In the genomic region with DNA sequence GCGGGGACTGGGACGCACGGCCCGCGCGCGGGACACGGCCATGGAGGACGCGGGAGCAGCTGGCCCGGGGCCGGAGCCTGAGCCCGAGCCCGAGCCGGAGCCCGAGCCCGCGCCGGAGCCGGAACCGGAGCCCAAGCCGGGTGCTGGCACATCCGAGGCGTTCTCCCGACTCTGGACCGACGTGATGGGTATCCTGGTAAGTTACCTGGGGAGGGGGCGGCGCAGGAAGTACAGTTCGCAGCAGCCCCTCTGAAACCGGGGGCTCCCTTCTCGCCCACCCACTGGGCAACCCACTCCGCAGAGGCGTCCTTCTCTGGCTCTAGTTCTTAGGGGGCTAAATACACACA, we compare ENCODE assay signal across 8 cellular contexts. TPM values are rescaled to one million over a fixed set of nuclear protein-coding genes. Genes with fewer than 3 reads are reported as not detected.
DNase-seq lines count a peak whose midpoint lies in the region; ATAC-seq, FAIRE-seq and TF ChIP-seq lines count a peak whose summit lies in the region.

No MANE protein-coding gene starts in this region.

- no TSS peak for BruUV-seq in HepG2 (replicated peaks; lab: Mats Ljungman, UMichigan)

- WGBS in HepG2 (ENCODE audit: low lambda C conversion rate) = under 1% methylated on average over 29 of the region's 34 CpGs

- POLR2A ChIA-PET in HepG2 (lab: Yijun Ruan, JAX) = no interaction called here

- no peak for TF ChIP-seq POLR2A in HepG2 (IDR thresholded peaks at IDR 0.05; ENCODE audit: insufficient read depth in 1 of 2, low read depth in 2 of 2, low read length in 2 of 2)

- no peaks in the 10 kb centered on the region for H3K27me3 ChIP-seq in ascending aorta
- no peaks in the 10 kb centered on the region; a peak in 1 of 5 replicates for H3K27me3 ChIP-seq in HepG2 (ENCODE audit: control insufficient read depth in 1 of 2, insufficient read depth in 2 of 2, low read length in 2 of 2)

- peak overlapping the region; percentile 88 for H3K9ac ChIP-seq in HepG2 (ENCODE audit: insufficient read depth, low read depth, low read length)

- 0 out of 2 replicates have a peak, but pooled peaks cover 4% of the 10 kb centered on the region for H4K20me1 ChIP-seq in HepG2 (ENCODE audit: insufficient read depth, low read length)

- TF ChIP-seq EP300 in HepG2 (IDR thresholded peaks at IDR 0.05; ENCODE audit: low read depth in 2 of 2, low read length in 2 of 2) (no peak), HepG2 (CRISPR knock-in tag; IDR thresholded peaks at IDR 0.05; ENCODE audit: borderline replicate concordance) (no peak)

- H3K4me1 ChIP-seq in ascending aorta = peaks cover 0 to 33% of the 10 kb centered on the region in 2 donors
- H3K4me1 ChIP-seq in HepG2 (ENCODE audit: insufficient read depth, low read length) = peaks cover 53% of the 10 kb centered on the region

- peak overlapping the region; percentile 91 to 96 for H3K4me3 ChIP-seq in ascending aorta
- peak overlapping the region; percentile 62 to 93 (median 82) for H3K4me3 ChIP-seq in HepG2 (replicated peaks in 1 of 3; ENCODE audit: insufficient read depth in 1 of 3, low read depth in 2 of 3, low read length in 3 of 3)

- H3K27ac ChIP-seq in ascending aorta (peak overlapping the region; percentile 90 to 91), HepG2 (ENCODE audit: extremely low read length, insufficient read depth, low read length) (peak overlapping the region; percentile 49), substantia nigra (ENCODE audit: low read depth, low read length, poor library complexity, severe bottlenecking) (peak overlapping the region; percentile 93)

- TF ChIP-seq RAD21 in HepG2 (CRISPR knock-in tag; IDR thresholded peaks at IDR 0.05) = no peak; the same call in 1 of the 2 replicates

- CTCF ChIA-PET in HepG2 (lab: Yijun Ruan, JAX; ENCODE audit: low intra/inter-chr PET ratio, low total read pairs) = no interaction called here

- no peaks in the 10 kb centered on the region for H3K9me3 ChIP-seq in ascending aorta
- no peaks in the 10 kb centered on the region for H3K9me3 ChIP-seq in HepG2 (ENCODE audit: low read length)

- DNase-seq in NCI-H82 (lab: John Stamatoyannopoulos, UW) = peak; percentile 50
- DNase-seq in NCI-H82 treated with DMSO at 0.1 percent for 48 hours (lab: John Stamatoyannopoulos, UW; ENCODE audit: unreplicated experiment) = no peak
- no peak for DNase-seq in ascending aorta (ENCODE audit: low spot score in 2 of 2)
- no peak for DNase-seq in HepG2 (ENCODE audit: low spot score)
- DNase-seq in substantia nigra (lab: John Stamatoyannopoulos, UW) = peak in 10 of 49 donors; percentile 30 to 68 (median 53)
- DNase-seq in NCI-H1694 treated with DMSO at 0.1 percent for 48 hours (lab: John Stamatoyannopoulos, UW) = no peak
- no peak for DNase-seq in central memory CD4-positive, alpha-beta T cell

- peak overlapping the region; percentile 0 for H2AFZ ChIP-seq in HepG2 (ENCODE audit: low read length)

- intact Hi-C loops in ascending aorta (cut with DNase I) = loop anchor here (5.0 kb wide), 3 partner anchors 64 to 119 kb away; no protein-coding TSS in a partner anchor
- intact Hi-C loops in HepG2 (cut with micrococcal nuclease; ENCODE audit: unreplicated experiment) = loop anchor here (5.0 kb wide), 2 partner anchors 36 to 54 kb away; no protein-coding TSS in a partner anchor

- in situ Hi-C loops in HepG2 (cut with HindIII; ENCODE audit: extremely low pct_ligation_motif_present, low pct_unique_long_range_greater_than_20kb) = no loop called here

- H3K36me3 ChIP-seq in ascending aorta = no peaks in the 10 kb centered on the region
- no peaks in the 10 kb centered on the region for H3K36me3 ChIP-seq in HepG2 (replicated peaks in 1 of 2; ENCODE audit: control insufficient read depth in 1 of 2, insufficient read depth in 2 of 2, low read length in 2 of 2)

- H3K4me2 ChIP-seq in HepG2 (ENCODE audit: low read depth, low read length) = peak overlapping the region; percentile 95

- peaks cover 13% of the 10 kb centered on the region for H3K79me2 ChIP-seq in HepG2 (ENCODE audit: insufficient read depth, low read length)

- FAIRE-seq in HepG2 (lab: Jason Lieb, UNC) = no peak

- TF ChIP-seq CTCF in ascending aorta (IDR thresholded peaks at IDR 0.05) (no peak), HepG2 (CRISPR knock-in tag; IDR thresholded peaks at IDR 0.05) (no peak)

- ATAC-seq in HepG2 (no peak), HG02763 (IDR thresholded peaks at IDR 0.05; ENCODE audit: unreplicated experiment) (no peak)

TF ChIP-seq in HepG2, 621 proteins besides CTCF, POLR2A, EP300 and RAD21 (continues in another document):
- TF ChIP-seq DNMT3B (CRISPR knock-in tag; conservative IDR thresholded peaks at IDR 0.05) (no peak), ZNF446 (CRISPR knock-in tag; IDR thresholded peaks at IDR 0.05) (peak; percentile 21; the same call in 1 of the 2 replicates), NFAT5 (CRISPR knock-in tag; IDR thresholded peaks at IDR 0.05) (no peak), YY1 (IDR thresholded peaks at IDR 0.05; ENCODE audit: insufficient read depth, insufficient replicate concordance, low read depth, low read length) (peak; percentile 54), ZNF709 (CRISPR knock-in tag; IDR thresholded peaks at IDR 0.05) (0 out of 2 replicates have a peak, but pooled peaks have one; percentile 10), RBFOX2 (IDR thresholded peaks at IDR 0.05; ENCODE audit: low read depth, low read length) (peak; percentile 34), ZFYVE20 (CRISPR knock-in tag; IDR thresholded peaks at IDR 0.05; ENCODE audit: borderline replicate concordance, low read depth) (peak; percentile 71)

RNA-seq across cellular contexts. Expression of gene SASH1, which starts 0.4 kb away (rescaled TPM):
- total RNA-seq in ascending aorta = 70.2 TPM
- total RNA-seq in HepG2 (2016; rRNA removed; fragmentation: Illumina TruSeq; extraction: Trizol) = 8.2 and 8.9 TPM in 2 replicates
- total RNA-seq in HepG2 (2016; cell fraction: cytosol; rRNA removed; fragmentation: Illumina TruSeq; extraction: Trizol; ENCODE audit: low read depth) = 0.91 and 1.1 TPM in 2 replicates
- 8.5 and 8.6 TPM in 2 replicates for total RNA-seq in HepG2 (2016; cell fraction: insoluble cytoplasmic fraction; rRNA removed; fragmentation: Illumina TruSeq; extraction: Trizol)
- 2.7 and 3.7 TPM in 2 replicates for total RNA-seq in HepG2 (2016; cell fraction: membrane; rRNA removed; fragmentation: Illumina TruSeq; extraction: Trizol)
- 19.3 and 22.1 TPM in 2 replicates for total RNA-seq in HepG2 (2016; cell fraction: nucleus; rRNA removed; fragmentation: Illumina TruSeq; extraction: Trizol)
- polyA plus RNA-seq in HepG2 (2011; rRNA removed) = 6.7 and 7.5 TPM in 2 replicates
- 5.4 and 5.6 TPM in 2 replicates for polyA plus RNA-seq in HepG2 (2011; cell fraction: cytosol; rRNA removed)
- polyA plus RNA-seq in HepG2 (2011; cell fraction: nucleus; rRNA removed) = 8.8 and 9.0 TPM in 2 replicates
- 7.3 and 8.1 TPM in 2 replicates for polyA plus RNA-seq in HepG2 (2012)
- 0.12 and 0.19 TPM in 2 replicates for polyA plus RNA-seq in HepG2 (2016; cell fraction: cytosol; fragmentation: Illumina TruSeq; extraction: Trizol; ENCODE audit: low read depth)
- polyA plus RNA-seq in HepG2 (2016; cell fraction: insoluble cytoplasmic fraction; fragmentation: Illumina TruSeq; extraction: Trizol; ENCODE audit: low read depth) = 6.5 and 7.2 TPM in 2 replicates
- polyA plus RNA-seq in HepG2 (2016; cell fraction: membrane; fragmentation: Illumina TruSeq; extraction: Trizol; ENCODE audit: low read depth) = 0.71 and 0.77 TPM in 2 replicates
- 8.4 and 10.2 TPM in 2 replicates for polyA plus RNA-seq in HepG2 (2016; cell fraction: nucleus; fragmentation: Illumina TruSeq; extraction: Trizol; ENCODE audit: insufficient read depth, low read depth)
- polyA minus RNA-seq in HepG2 (2011; rRNA and poly(A)+ RNA removed; ENCODE audit: low replicate concordance) = 2.9 and 20.7 TPM in 2 replicates
- 12.7 and 13.1 TPM in 2 replicates for polyA minus RNA-seq in HepG2 (2011; cell fraction: cytosol; rRNA and poly(A)+ RNA removed)
- 42.2 and 48.4 TPM in 2 replicates for polyA minus RNA-seq in HepG2 (2011; cell fraction: nucleus; rRNA and poly(A)+ RNA removed)
